In the genomic region with DNA sequence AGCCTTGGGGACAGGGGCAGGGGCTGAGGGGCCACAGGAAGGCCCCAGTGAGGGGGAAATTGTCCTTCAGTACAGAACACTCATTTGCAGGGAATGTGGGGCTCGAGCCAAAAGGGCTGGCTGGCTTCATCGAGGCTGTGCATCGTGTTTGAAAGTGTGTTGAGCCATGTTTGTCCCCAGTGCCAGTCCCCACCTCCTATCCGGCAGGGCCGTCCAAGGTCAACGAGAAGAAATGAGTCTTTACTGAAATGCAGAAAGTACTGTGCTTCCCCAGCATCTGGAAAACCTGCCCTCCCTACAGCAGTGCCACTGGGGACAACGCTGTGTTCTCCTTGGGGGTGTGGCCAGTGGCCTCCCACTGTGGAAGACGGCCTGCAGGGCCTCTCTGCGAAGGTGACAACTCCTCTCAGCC, we compare ENCODE assay signal across 21 cellular contexts.
DNase-seq lines count a peak whose midpoint lies in the region; ATAC-seq, FAIRE-seq and TF ChIP-seq lines count a peak whose summit lies in the region.
"Had no signal": no experiment of that assay in that cellular context is flagged by ENCODE, and none has a peak within 500 bp of the region (broad histone marks: within the 10 kb centered on the region; RNA-seq: fewer than 3 reads in every experiment).

No MANE protein-coding gene starts in this region.

- no peaks in the 10 kb centered on the region for H3K36me3 Mint-ChIP-seq in astrocyte (ENCODE audit: low read depth, unreplicated experiment)
- no peaks in the 10 kb centered on the region for H3K36me3 Mint-ChIP-seq in neural crest cell (ENCODE audit: low read depth)
- H3K36me3 Mint-ChIP-seq: IgD-negative memory B cell had no signal

- no peak overlapping the region for H3K4me3 ChIP-seq in astrocyte (ENCODE audit: insufficient read depth, low read depth, low read length)
- H3K4me3 ChIP-seq in fibroblast of lung (replicated peaks in 1 of 4; ENCODE audit: control extremely low read depth in 1 of 4, insufficient read depth in 1 of 4, low read depth in 3 of 4, low read length in 4 of 4) = no peak overlapping the region
- H3K4me3 ChIP-seq in thyroid gland (replicated peaks in 1 of 3) = no peak overlapping the region
- no peak overlapping the region for H3K4me3 ChIP-seq in transverse colon
- H3K4me3 ChIP-seq: BLaER1 treated with 17β-estradiol and CSF1 and Interleukin-3, amounts not matched to agents 10 nM and 100 nM; GM23338; SK-N-MC; smooth muscle cell had no signal

- no peaks in the 10 kb centered on the region for H3K4me1 ChIP-seq in astrocyte (ENCODE audit: insufficient read depth, low read length)
- H3K4me1 ChIP-seq in fibroblast of lung (ENCODE audit: control insufficient read depth, extremely low read depth, insufficient read depth, low read length) = no peaks in the 10 kb centered on the region
- peaks cover 0 to 8% of the 10 kb centered on the region in 2 donors for H3K4me1 ChIP-seq in thyroid gland
- H3K4me1 ChIP-seq in transverse colon = no peaks in the 10 kb centered on the region
- H3K4me1 ChIP-seq: parathyroid adenoma had no signal

- TF ChIP-seq CTCF in astrocyte (IDR thresholded peaks at IDR 0.05; ENCODE audit: insufficient read depth, low read depth, low read length) (no peak), fibroblast of lung (conservative IDR thresholded peaks at IDR 0.05 in 1 of 2, IDR thresholded peaks at IDR 0.05 in 1 of 2; ENCODE audit: low read depth in 1 of 2, low read length in 2 of 2) (no peak), neural crest cell (conservative IDR thresholded peaks at IDR 0.05) (no peak), thyroid gland (IDR thresholded peaks at IDR 0.05) (no peak), transverse colon (IDR thresholded peaks at IDR 0.05) (no peak)

- no peak overlapping the region for H3K4me3 Mint-ChIP-seq in astrocyte (ENCODE audit: unreplicated experiment)
- no peak overlapping the region for H3K4me3 Mint-ChIP-seq in neural crest cell
- H3K4me3 Mint-ChIP-seq: activated CD4-positive, alpha-beta T cell treated with anti-CD3 and anti-CD28 coated beads for 36 hours; activated naive CD4-positive, alpha-beta T cell treated with anti-CD3 and anti-CD28 coated beads for 36 hours; GM23338 had no signal

- H3K27ac ChIP-seq in astrocyte (ENCODE audit: low read depth, low read length) (no peak overlapping the region), fibroblast of lung (ENCODE audit: insufficient read depth, low read length) (no peak overlapping the region), thyroid gland (no peak overlapping the region), transverse colon (no peak overlapping the region)
- H3K27ac ChIP-seq: BLaER1 treated with 17β-estradiol and CSF1 and Interleukin-3, amounts not matched to agents 10 nM and 100 nM; parathyroid adenoma; SK-N-MC had no signal

- no peaks in the 10 kb centered on the region for H3K36me3 ChIP-seq in astrocyte (ENCODE audit: insufficient read depth, low read length)
- no peaks in the 10 kb centered on the region for H3K36me3 ChIP-seq in fibroblast of lung (ENCODE audit: control insufficient read depth, insufficient read depth, low read length)
- H3K36me3 ChIP-seq in thyroid gland = no peaks in the 10 kb centered on the region
- no peaks in the 10 kb centered on the region for H3K36me3 ChIP-seq in transverse colon
- H3K36me3 ChIP-seq: BLaER1 treated with 17β-estradiol and CSF1 and Interleukin-3, amounts not matched to agents 10 nM and 100 nM had no signal

- 51 to 66% methylated on average over 7 to 8 of the region's 9 CpGs for WGBS in thyroid gland, 2 donors
- 75% methylated on average over 9 of the region's 9 CpGs; no CpG with 5 or more reads in 1 of the 2 donors for WGBS in transverse colon (ENCODE audit: low coverage in 1 of 2), 2 donors

- ATAC-seq in HG02798 (IDR thresholded peaks at IDR 0.05; ENCODE audit: poor library complexity, unreplicated experiment) = no peak
- ATAC-seq: activated CD4-positive, alpha-beta T cell treated with anti-CD3 and anti-CD28 coated beads for 36 hours; GM23338 had no signal

- DNase-seq in astrocyte (ENCODE audit: low read depth) (peak; percentile 3), fibroblast of lung (ENCODE audit: low read depth in 2 of 2) (peak; percentile 11), neural crest cell (ENCODE audit: low read depth, low spot score) (peak; percentile 3), thyroid gland (peak; percentile 8 to 15), NCI-H82 (lab: John Stamatoyannopoulos, UW) (no peak), transverse colon (no peak), NOMO-1 treated with DMSO at 0.1 percent for 48 hours (lab: John Stamatoyannopoulos, UW; ENCODE audit: unreplicated experiment) (no peak)
- DNase-seq: activated CD4-positive, alpha-beta T cell treated with anti-CD3 and anti-CD28 coated beads for 36 hours; activated CD8-positive, alpha-beta memory T cell treated with anti-CD3 and anti-CD28 coated beads, Interleukin-2, amount 50 U/mL, for 48 hours; activated naive CD4-positive, alpha-beta T cell treated with anti-CD3 and anti-CD28 coated beads for 36 hours; DMS 273 treated with DMSO at 0.1 percent for 48 hours; NCI-H187 treated with DMSO at 0.1 percent for 48 hours; NCI-H510A treated with DMSO at 0.1 percent for 48 hours; T-helper 9 cell had no signal

- H3K9me3 ChIP-seq in astrocyte (ENCODE audit: insufficient read depth, low read depth, low read length) (no peaks in the 10 kb centered on the region), fibroblast of lung (ENCODE audit: control insufficient read depth, insufficient read depth, low read depth, low read length) (no peaks in the 10 kb centered on the region), thyroid gland (no peaks in the 10 kb centered on the region), transverse colon (no peaks in the 10 kb centered on the region)

- H4K20me1 ChIP-seq in astrocyte (ENCODE audit: insufficient read depth, low read length) (no peaks in the 10 kb centered on the region), fibroblast of lung (ENCODE audit: control insufficient read depth, extremely low read depth, insufficient read depth, low read length) (no peaks in the 10 kb centered on the region)
- H4K20me1 ChIP-seq: BLaER1 treated with 17β-estradiol and CSF1 and Interleukin-3, amounts not matched to agents 10 nM and 100 nM had no signal

- no peaks in the 10 kb centered on the region for H3K4me1 Mint-ChIP-seq in astrocyte (ENCODE audit: low read depth, unreplicated experiment)
- peaks cover 35% of the 10 kb centered on the region for H3K4me1 Mint-ChIP-seq in neural crest cell

- no peak for FAIRE-seq in astrocyte (lab: Jason Lieb, UNC)

- no peak for TF ChIP-seq POLR2A in thyroid gland (IDR thresholded peaks at IDR 0.05)
- TF ChIP-seq POLR2A in transverse colon (IDR thresholded peaks at IDR 0.05) = no peak

- H3K79me2 ChIP-seq in astrocyte (ENCODE audit: insufficient read depth, low read length) = no peaks in the 10 kb centered on the region
- no peaks in the 10 kb centered on the region for H3K79me2 ChIP-seq in fibroblast of lung (ENCODE audit: control insufficient read depth, insufficient read depth, low read length)
- H3K79me2 ChIP-seq: parathyroid adenoma had no signal

- in situ Hi-C loops in transverse colon (cut with MboI; ENCODE audit: low pct_ligation_motif_present in 1 of 4, low pct_unique_long_range_greater_than_20kb in 1 of 4, low sequenced_read_pairs in 3 of 4) = no loop called here

- no peaks in the 10 kb centered on the region for H3K9me3 Mint-ChIP-seq in astrocyte (ENCODE audit: unreplicated experiment)
- no peaks in the 10 kb centered on the region for H3K9me3 Mint-ChIP-seq in neural crest cell
- H3K9me3 Mint-ChIP-seq: GM23338, IgD-negative memory B cell had no signal

- H2AFZ ChIP-seq in astrocyte (ENCODE audit: low read depth, low read length) = no peak overlapping the region
- H2AFZ ChIP-seq in fibroblast of lung (ENCODE audit: low read length) = no peak overlapping the region
- H2AFZ ChIP-seq: parathyroid adenoma had no signal

- H3K27me3 Mint-ChIP-seq in astrocyte (ENCODE audit: low read depth, unreplicated experiment) = peaks cover 4% of the 10 kb centered on the region
- no peaks in the 10 kb centered on the region for H3K27me3 Mint-ChIP-seq in neural crest cell (ENCODE audit: low read depth)
- H3K27me3 Mint-ChIP-seq: activated CD4-positive, alpha-beta T cell treated with anti-CD3 and anti-CD28 coated beads for 36 hours had no signal

- H3K27me3 ChIP-seq in astrocyte (ENCODE audit: insufficient read depth, low read length) (no peaks in the 10 kb centered on the region), fibroblast of lung (ENCODE audit: control insufficient read depth, insufficient read depth, low read length) (no peaks in the 10 kb centered on the region), thyroid gland (no peaks in the 10 kb centered on the region), transverse colon (no peaks in the 10 kb centered on the region)
- H3K27me3 ChIP-seq: BLaER1 treated with 17β-estradiol and CSF1 and Interleukin-3, amounts not matched to agents 10 nM and 100 nM had no signal

- no peak for TF ChIP-seq EP300 in transverse colon (IDR thresholded peaks at IDR 0.05; ENCODE audit: low read depth)

- intact Hi-C loops in thyroid gland (cut with DNase I) = no loop called here
- intact Hi-C loops in transverse colon (cut with DNase I; ENCODE audit: low total_unique reads) = no loop called here

- H3K9ac ChIP-seq in astrocyte (ENCODE audit: low read length) (no peak overlapping the region), fibroblast of lung (ENCODE audit: insufficient read depth, low read length) (no peak overlapping the region)
- H3K9ac ChIP-seq: BLaER1 treated with 17β-estradiol and CSF1 and Interleukin-3, amounts not matched to agents 10 nM and 100 nM; parathyroid adenoma had no signal

- H3K27ac Mint-ChIP-seq in astrocyte (ENCODE audit: unreplicated experiment) (no peak overlapping the region), neural crest cell (ENCODE audit: unreplicated experiment) (peak overlapping the region; percentile 85)
- H3K27ac Mint-ChIP-seq: activated CD4-positive, alpha-beta T cell treated with anti-CD3 and anti-CD28 coated beads for 36 hours; activated naive CD4-positive, alpha-beta T cell treated with anti-CD3 and anti-CD28 coated beads for 36 hours; GM23338; IgD-negative memory B cell had no signal

- no peak overlapping the region for H3K4me2 ChIP-seq in astrocyte (ENCODE audit: low read length)
- no peak overlapping the region for H3K4me2 ChIP-seq in fibroblast of lung (ENCODE audit: extremely low read depth, insufficient read depth, low read length)
- H3K4me2 ChIP-seq: GM23338, smooth muscle cell had no signal

Comparison
In these comparisons a context has a peak if more than half of its experiments do, and no peak if none do; other contexts are left out.
1. DNase-seq: peak in astrocyte (single experiment), fibroblast of lung (2 of 2), neural crest cell (single experiment) and thyroid gland (2 of 2); none in NCI-H82 (single experiment), transverse colon (single experiment) and NOMO-1 treated with DMSO at 0.1 percent for 48 hours (single experiment).